Comparison of ENCODE assay signal across 9 cellular contexts in genomic region chr6:33692078-33692759, GRCh38. TPM values are rescaled to one million over a fixed set of nuclear protein-coding genes. Genes with fewer than 3 reads are reported as not detected.
A peak's percentile ranks its signal among the peaks of the same experiment; 100 is the strongest.
DNase-seq lines count a peak whose midpoint lies in the region; ATAC-seq, FAIRE-seq and TF ChIP-seq lines count a peak whose summit lies in the region.
"Had no signal": no experiment of that assay in that cellular context is flagged by ENCODE, and none has a peak within 500 bp of the region (broad histone marks: within the 10 kb centered on the region; RNA-seq: fewer than 3 reads in every experiment).

No MANE protein-coding gene starts in this region.

- DNase-seq in Right ventricle myocardium inferior (ENCODE audit: missing footprints) (peak; percentile 78), cardiac septum (ENCODE audit: low spot score) (no peak), amniotic epithelial cell (ENCODE audit: low read depth) (peak; percentile 49), left kidney (ENCODE audit: low read depth, low spot score) (peak; percentile 21), vagina (ENCODE audit: extremely low spot score in 2 of 2) (no peak), GM12892 (ENCODE audit: insufficient read length) (no peak), NCI-H345 treated with DMSO at 0.1 percent for 48 hours (lab: John Stamatoyannopoulos, UW; ENCODE audit: unreplicated experiment) (no peak)
- DNase-seq in activated CD4-positive, CD25-positive, alpha-beta regulatory T cell (lab: John Stamatoyannopoulos, UW): no peak

- no peaks in the 10 kb centered on the region for H3K27me3 ChIP-seq in vagina
- H3K27me3 ChIP-seq: pancreas had no signal

- peak overlapping the region; percentile 63 for H3K27ac ChIP-seq in vagina
- H3K27ac ChIP-seq: pancreas had no signal

- H3K36me3 ChIP-seq in vagina: peaks cover 0 to 57% of the 10 kb centered on the region in 2 donors

- intact Hi-C loops in Right ventricle myocardium inferior (cut with DNase I) (loop anchor here (10.0 kb wide), 1 partner anchor 277 kb away; the partner anchor contains the start of genes CUTA and PHF1), cardiac septum (cut with DNase I) (loop anchor here (10.0 kb wide), 1 partner anchor 277 kb away; the partner anchor contains the start of genes CUTA and PHF1), vagina (cut with DNase I) (no loop called here)

- no peak for TF ChIP-seq POLR2A in vagina (IDR thresholded peaks at IDR 0.05)
- TF ChIP-seq POLR2A in GM12892 (IDR thresholded peaks at IDR 0.05; ENCODE audit: low read depth, low read length): no peak

- H3K4me1 ChIP-seq in vagina: peaks cover 37% of the 10 kb centered on the region
- H3K4me1 ChIP-seq: pancreas had no signal

- FAIRE-seq in GM12892 (lab: Jason Lieb, UNC): no peak
- FAIRE-seq: pancreas had no signal

- peak; percentile 75 for ATAC-seq in Right ventricle myocardium inferior

- TF ChIP-seq CTCF in vagina (IDR thresholded peaks at IDR 0.05): no peak

- H3K9me3 ChIP-seq in vagina: no peaks in the 10 kb centered on the region
- H3K9me3 ChIP-seq: pancreas had no signal

- no peak overlapping the region for H3K4me3 ChIP-seq in vagina
- H3K4me3 ChIP-seq: pancreas had no signal

RNA-seq across cellular contexts. Expression of gene UQCC2, which starts 19.3 kb away (rescaled TPM):
- total RNA-seq in Right ventricle myocardium inferior (215 TPM), cardiac septum (209 TPM), vagina (16.2 TPM)
- polyA plus RNA-seq in GM12892 (2012; ENCODE audit: missing spikeins): 168 TPM

RNA-seq across cellular contexts. Expression of gene IP6K3, which starts 54.5 kb away (rescaled TPM):
- total RNA-seq in Right ventricle myocardium inferior: 47.6 TPM
- total RNA-seq in cardiac septum: 16.6 TPM
- 1.5 TPM for total RNA-seq in vagina
- polyA plus RNA-seq in GM12892 (2012; ENCODE audit: missing spikeins): not detected

Comparison
In these comparisons a context has a peak if more than half of its experiments do, and no peak if none do; other contexts are left out.
1. DNase-seq: peak in Right ventricle myocardium inferior (single experiment), amniotic epithelial cell (single experiment) and left kidney (single experiment); none in cardiac septum (single experiment), vagina (0 of 2), GM12892 (single experiment), activated CD4-positive, CD25-positive, alpha-beta regulatory T cell (0 of 4) and NCI-H345 treated with DMSO at 0.1 percent for 48 hours (single experiment).
2. RNA of gene UQCC2, which starts 19.3 kb away (total RNA-seq): 215 TPM in Right ventricle myocardium inferior (single experiment) and 209 TPM in cardiac septum (single experiment); 16.2 TPM in vagina (single experiment); every median in the first group is over 10 times any median in the second.